ENCODE assay signal across 1 cellular context in the genomic region with DNA sequence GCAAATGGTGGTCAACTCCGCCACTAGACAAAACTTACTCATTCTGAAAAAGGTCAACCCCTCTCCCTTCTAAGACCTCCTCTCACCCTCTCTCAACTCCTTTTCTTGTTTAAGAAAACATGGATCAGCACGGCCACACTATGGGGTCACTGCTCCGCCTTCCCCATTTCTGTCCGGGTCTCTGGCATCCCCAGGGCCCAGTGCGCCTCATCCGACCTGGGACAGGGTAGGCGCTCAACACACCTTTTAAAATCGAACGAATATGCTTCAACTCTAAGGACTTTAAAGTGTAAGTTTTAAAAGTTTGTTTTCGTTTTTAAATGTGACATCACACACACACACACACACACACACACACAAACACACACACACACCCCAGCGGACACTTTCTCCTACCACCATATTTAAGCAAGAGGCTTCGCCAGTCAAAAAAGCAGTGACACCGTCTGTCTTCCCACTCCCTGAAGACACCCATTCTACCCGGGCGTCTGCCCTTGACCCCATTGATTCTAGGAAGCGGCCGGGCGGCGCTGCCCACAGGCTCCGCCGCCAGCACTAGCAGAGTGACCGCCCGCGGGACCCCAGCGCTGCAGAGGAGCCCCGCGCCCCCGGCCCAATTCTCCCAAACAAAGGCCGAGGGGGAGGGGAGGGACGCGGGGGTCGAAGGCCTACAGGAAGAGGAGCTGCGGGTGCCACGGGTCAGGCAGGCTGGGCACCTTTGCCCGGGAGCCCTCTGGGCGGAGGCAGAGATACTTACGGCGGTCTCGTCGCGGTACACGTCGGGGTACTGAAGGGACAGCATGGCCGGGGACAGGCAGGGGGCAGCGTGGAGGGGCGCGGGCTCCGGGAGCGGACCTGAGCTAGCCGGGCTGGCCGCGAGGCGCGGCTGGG.
TF ChIP-seq lines count a peak whose summit lies in the region.

No MANE protein-coding gene starts in this region.

TF ChIP-seq in K562, 482 proteins besides CTCF, POLR2A, EP300 and RAD21 (continued from another document and continues in another):
- TF ChIP-seq CHAMP1 (IDR thresholded peaks at IDR 0.05), result no peak
- no peak for TF ChIP-seq SAFB (IDR thresholded peaks at IDR 0.05; ENCODE audit: borderline replicate concordance, low read depth, low read length)
- TF ChIP-seq ZKSCAN1 (IDR thresholded peaks at IDR 0.05; ENCODE audit: low read depth, low read length), result no peak
- no peak for TF ChIP-seq ZBTB9 (CRISPR knock-in tag; IDR thresholded peaks at IDR 0.05)
- TF ChIP-seq NCOA1 (IDR thresholded peaks at IDR 0.05; ENCODE audit: low read depth), result no peak
- TF ChIP-seq KLF13 (tag; IDR thresholded peaks at IDR 0.05; ENCODE audit: borderline replicate concordance, low read depth), result no peak
- no peak for TF ChIP-seq SIRT6 (IDR thresholded peaks at IDR 0.05; ENCODE audit: low read depth, low read length)
- TF ChIP-seq HDAC1 (IDR thresholded peaks at IDR 0.05), result peak in 1 of 2 experiments; percentile 53; a peak in 1 of 4 replicates
- TF ChIP-seq ZBTB5 (IDR thresholded peaks at IDR 0.05), result no peak
- TF ChIP-seq CREM (IDR thresholded peaks at IDR 0.05; ENCODE audit: low read depth), result 0 out of 2 replicates have a peak, but pooled peaks have one; percentile 42
- no peak for TF ChIP-seq NEUROD1 (IDR thresholded peaks at IDR 0.05; ENCODE audit: borderline replicate concordance, low read depth, low read length, partially characterized antibody)
- TF ChIP-seq, protein P1, sequence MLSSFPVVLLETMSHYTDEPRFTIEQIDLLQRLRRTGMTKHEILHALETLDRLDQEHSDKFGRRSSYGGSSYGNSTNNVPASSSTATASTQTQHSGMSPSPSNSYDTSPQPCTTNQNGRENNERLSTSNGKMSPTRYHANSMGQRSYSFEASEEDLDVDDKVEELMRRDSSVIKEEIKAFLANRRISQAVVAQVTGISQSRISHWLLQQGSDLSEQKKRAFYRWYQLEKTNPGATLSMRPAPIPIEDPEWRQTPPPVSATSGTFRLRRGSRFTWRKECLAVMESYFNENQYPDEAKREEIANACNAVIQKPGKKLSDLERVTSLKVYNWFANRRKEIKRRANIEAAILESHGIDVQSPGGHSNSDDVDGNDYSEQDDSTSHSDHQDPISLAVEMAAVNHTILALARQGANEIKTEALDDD (IDR thresholded peaks at IDR 0.05), result no peak
- TF ChIP-seq ZNF143 (CRISPR knock-in tag; IDR thresholded peaks at IDR 0.05), result no peak
- no peak for TF ChIP-seq CXXC5 (CRISPR knock-in tag; IDR thresholded peaks at IDR 0.05)
- TF ChIP-seq KLF16 (IDR thresholded peaks at IDR 0.05), result no peak
- no peak for TF ChIP-seq GTF2F1 (IDR thresholded peaks at IDR 0.05; ENCODE audit: low read depth, low read length)
- TF ChIP-seq PKNOX1 (IDR thresholded peaks at IDR 0.05), result no peak
- no peak for TF ChIP-seq PRMT5 (CRISPR knock-in tag; IDR thresholded peaks at IDR 0.05)
- TF ChIP-seq FOXA1 (IDR thresholded peaks at IDR 0.05; ENCODE audit: borderline replicate concordance), result no peak
- TF ChIP-seq POLR2AphosphoS5 (IDR thresholded peaks at IDR 0.05; ENCODE audit: control insufficient read depth, insufficient read depth, low read depth, low read length), result no peak
- TF ChIP-seq MCM7 (IDR thresholded peaks at IDR 0.05), result no peak
- TF ChIP-seq SPI1 (IDR thresholded peaks at IDR 0.05; ENCODE audit: borderline replicate concordance, low read depth, low read length), result peak; percentile 25; the same call in 1 of the 2 replicates
- TF ChIP-seq ZNF668 (CRISPR knock-in tag; IDR thresholded peaks at IDR 0.05), result no peak
- TF ChIP-seq LCOR (CRISPR knock-in tag; IDR thresholded peaks at IDR 0.05), result no peak
- no peak for TF ChIP-seq ZNF212 (CRISPR knock-in tag; IDR thresholded peaks at IDR 0.05)
- no peak for TF ChIP-seq ILF3 (IDR thresholded peaks at IDR 0.05; ENCODE audit: borderline replicate concordance)
- 0 out of 2 replicates have a peak, but pooled peaks have one; percentile 26 for TF ChIP-seq GABPB1 (CRISPR knock-in tag; IDR thresholded peaks at IDR 0.05)
- no peak for TF ChIP-seq ZNF3 (CRISPR knock-in tag; IDR thresholded peaks at IDR 0.05)
- peak in 1 of 2 experiments; percentile 45; a peak in 1 of 4 replicates for TF ChIP-seq MLLT1 (IDR thresholded peaks at IDR 0.05)
- TF ChIP-seq POLR3A (IDR thresholded peaks at IDR 0.05; ENCODE audit: borderline replicate concordance, extremely low read depth, insufficient read depth, insufficient read length), result no peak
- TF ChIP-seq PYGO2 (tag; IDR thresholded peaks at IDR 0.05), result no peak
- no peak for TF ChIP-seq KDM1A (IDR thresholded peaks at IDR 0.05)
- TF ChIP-seq RBM15 (IDR thresholded peaks at IDR 0.05; ENCODE audit: insufficient read depth, low read length), result 0 out of 2 replicates have a peak, but pooled peaks have one; percentile 25
- TF ChIP-seq, protein P2, sequence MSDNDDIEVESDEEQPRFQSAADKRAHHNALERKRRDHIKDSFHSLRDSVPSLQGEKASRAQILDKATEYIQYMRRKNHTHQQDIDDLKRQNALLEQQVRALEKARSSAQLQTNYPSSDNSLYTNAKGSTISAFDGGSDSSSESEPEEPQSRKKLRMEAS (CRISPR knock-in tag; IDR thresholded peaks at IDR 0.05), result no peak
- no peak for TF ChIP-seq TSHZ1 (CRISPR knock-in tag; IDR thresholded peaks at IDR 0.05)
